In the genomic region with DNA sequence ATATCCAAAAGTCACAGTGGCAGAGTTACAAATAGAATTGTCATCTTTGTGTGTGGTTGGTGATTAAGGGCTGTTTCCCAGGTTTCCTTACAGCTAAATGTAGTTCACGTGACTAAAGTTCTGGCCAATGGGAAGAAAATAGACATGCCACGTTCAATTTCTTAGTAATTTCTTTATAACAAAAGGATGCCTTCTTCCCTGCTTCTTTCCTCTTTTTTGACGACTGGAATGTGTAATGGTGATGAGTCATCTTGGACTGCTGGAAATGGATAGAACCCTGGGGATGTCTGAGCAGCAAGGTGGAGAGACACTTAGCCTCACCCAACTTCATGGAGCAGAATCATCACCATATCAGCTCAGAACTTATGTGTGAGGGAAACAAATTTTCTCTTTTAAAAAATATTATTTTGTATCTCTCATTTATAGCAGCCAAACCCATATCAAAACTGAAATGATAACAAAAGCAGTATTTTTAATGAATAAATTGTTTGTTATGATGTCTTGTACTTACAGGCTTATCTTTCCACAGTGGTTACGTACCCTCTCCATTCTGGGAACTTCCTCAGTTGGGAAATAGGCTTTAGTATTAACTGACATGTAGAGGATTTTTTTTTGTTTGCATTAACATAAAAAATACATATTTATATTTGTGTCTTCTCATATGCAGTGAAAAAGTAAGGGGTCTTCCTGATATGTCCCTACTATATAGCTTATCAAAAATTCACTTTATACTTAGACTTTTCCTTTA, we compare ENCODE assay signal across 1 cellular context.
TF ChIP-seq lines count a peak whose summit lies in the region.

No MANE protein-coding gene starts in this region.

TF ChIP-seq in SK-N-SH, 30 proteins besides CTCF, POLR2A, EP300 and RAD21 (continued from another document):
- TF ChIP-seq, protein P1, sequence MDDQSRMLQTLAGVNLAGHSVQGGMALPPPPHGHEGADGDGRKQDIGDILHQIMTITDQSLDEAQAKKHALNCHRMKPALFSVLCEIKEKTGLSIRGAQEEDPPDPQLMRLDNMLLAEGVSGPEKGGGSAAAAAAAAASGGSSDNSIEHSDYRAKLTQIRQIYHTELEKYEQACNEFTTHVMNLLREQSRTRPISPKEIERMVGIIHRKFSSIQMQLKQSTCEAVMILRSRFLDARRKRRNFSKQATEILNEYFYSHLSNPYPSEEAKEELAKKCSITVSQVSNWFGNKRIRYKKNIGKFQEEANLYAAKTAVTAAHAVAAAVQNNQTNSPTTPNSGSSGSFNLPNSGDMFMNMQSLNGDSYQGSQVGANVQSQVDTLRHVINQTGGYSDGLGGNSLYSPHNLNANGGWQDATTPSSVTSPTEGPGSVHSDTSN (IDR thresholded peaks at IDR 0.05), result peak; percentile 68
- TF ChIP-seq NRF1 (IDR thresholded peaks at IDR 0.05; ENCODE audit: low read depth, low read length), result no peak
- no peak for TF ChIP-seq YY1 (IDR thresholded peaks at IDR 0.05; ENCODE audit: low read depth)
